ENCODE assay signal across 2 cellular contexts in the genomic region with DNA sequence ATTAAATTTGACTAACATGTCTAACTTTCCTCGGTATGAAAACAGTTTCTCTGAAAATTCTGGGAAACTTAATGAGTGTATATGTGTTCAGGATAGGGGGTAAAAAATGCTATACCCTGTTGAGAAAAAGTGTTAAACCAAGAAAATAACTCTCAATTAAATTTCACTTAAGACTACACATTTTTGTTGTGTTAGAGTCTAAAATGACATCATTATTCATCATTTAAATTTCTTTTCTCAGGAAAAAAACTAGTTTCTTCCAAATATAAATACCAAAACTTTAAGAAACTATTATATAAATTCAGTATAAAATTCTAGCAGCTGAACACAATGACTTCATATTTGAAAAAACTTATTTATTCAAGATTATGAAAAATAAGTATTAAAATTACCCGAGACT.
TF ChIP-seq lines count a peak whose summit lies in the region.

No MANE protein-coding gene starts in this region.

TF ChIP-seq in SK-N-SH, 30 proteins besides CTCF, POLR2A, EP300 and RAD21 (continued from another document):
- TF ChIP-seq, protein P1, sequence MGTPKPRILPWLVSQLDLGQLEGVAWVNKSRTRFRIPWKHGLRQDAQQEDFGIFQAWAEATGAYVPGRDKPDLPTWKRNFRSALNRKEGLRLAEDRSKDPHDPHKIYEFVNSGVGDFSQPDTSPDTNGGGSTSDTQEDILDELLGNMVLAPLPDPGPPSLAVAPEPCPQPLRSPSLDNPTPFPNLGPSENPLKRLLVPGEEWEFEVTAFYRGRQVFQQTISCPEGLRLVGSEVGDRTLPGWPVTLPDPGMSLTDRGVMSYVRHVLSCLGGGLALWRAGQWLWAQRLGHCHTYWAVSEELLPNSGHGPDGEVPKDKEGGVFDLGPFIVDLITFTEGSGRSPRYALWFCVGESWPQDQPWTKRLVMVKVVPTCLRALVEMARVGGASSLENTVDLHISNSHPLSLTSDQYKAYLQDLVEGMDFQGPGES (IDR thresholded peaks at IDR 0.05; ENCODE audit: low read depth, low read length) = no peak
- TF ChIP-seq CHD2 (IDR thresholded peaks at IDR 0.05; ENCODE audit: low read length, partially characterized antibody) (no peak), RCOR1 (IDR thresholded peaks at IDR 0.05; ENCODE audit: low read length) (no peak), POLR2AphosphoS5 (IDR thresholded peaks at IDR 0.05; ENCODE audit: low read depth, low read length) (no peak)

TF ChIP-seq in SK-N-SH treated with all-trans-retinoic acid at 6 μM for 48 hours, 23 proteins besides CTCF, POLR2A, EP300 and RAD21 (continued from another document):
- TF ChIP-seq, protein P2, sequence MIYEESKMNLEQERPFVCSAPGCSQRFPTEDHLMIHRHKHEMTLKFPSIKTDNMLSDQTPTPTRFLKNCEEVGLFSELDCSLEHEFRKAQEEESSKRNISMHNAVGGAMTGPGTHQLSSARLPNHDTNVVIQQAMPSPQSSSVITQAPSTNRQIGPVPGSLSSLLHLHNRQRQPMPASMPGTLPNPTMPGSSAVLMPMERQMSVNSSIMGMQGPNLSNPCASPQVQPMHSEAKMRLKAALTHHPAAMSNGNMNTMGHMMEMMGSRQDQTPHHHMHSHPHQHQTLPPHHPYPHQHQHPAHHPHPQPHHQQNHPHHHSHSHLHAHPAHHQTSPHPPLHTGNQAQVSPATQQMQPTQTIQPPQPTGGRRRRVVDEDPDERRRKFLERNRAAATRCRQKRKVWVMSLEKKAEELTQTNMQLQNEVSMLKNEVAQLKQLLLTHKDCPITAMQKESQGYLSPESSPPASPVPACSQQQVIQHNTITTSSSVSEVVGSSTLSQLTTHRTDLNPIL (CRISPR knock-in tag; IDR thresholded peaks at IDR 0.05; ENCODE audit: low read depth) = no peak
- TF ChIP-seq RARB (CRISPR knock-in tag; IDR thresholded peaks at IDR 0.05) (no peak), CSDC2 (CRISPR knock-in tag; IDR thresholded peaks at IDR 0.05) (no peak), TOX (CRISPR knock-in tag; IDR thresholded peaks at IDR 0.05; ENCODE audit: borderline replicate concordance) (no peak), SNAI2 (CRISPR knock-in tag; IDR thresholded peaks at IDR 0.05) (no peak), GLIS3 (CRISPR knock-in tag; IDR thresholded peaks at IDR 0.05) (no peak), ZNF70 (CRISPR knock-in tag; IDR thresholded peaks at IDR 0.05) (no peak), ARNTL (CRISPR knock-in tag; IDR thresholded peaks at IDR 0.05; ENCODE audit: borderline replicate concordance, low read depth) (no peak)
- TF ChIP-seq, protein P3, sequence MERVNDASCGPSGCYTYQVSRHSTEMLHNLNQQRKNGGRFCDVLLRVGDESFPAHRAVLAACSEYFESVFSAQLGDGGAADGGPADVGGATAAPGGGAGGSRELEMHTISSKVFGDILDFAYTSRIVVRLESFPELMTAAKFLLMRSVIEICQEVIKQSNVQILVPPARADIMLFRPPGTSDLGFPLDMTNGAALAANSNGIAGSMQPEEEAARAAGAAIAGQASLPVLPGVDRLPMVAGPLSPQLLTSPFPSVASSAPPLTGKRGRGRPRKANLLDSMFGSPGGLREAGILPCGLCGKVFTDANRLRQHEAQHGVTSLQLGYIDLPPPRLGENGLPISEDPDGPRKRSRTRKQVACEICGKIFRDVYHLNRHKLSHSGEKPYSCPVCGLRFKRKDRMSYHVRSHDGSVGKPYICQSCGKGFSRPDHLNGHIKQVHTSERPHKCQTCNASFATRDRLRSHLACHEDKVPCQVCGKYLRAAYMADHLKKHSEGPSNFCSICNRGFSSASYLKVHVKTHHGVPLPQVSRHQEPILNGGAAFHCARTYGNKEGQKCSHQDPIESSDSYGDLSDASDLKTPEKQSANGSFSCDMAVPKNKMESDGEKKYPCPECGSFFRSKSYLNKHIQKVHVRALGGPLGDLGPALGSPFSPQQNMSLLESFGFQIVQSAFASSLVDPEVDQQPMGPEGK (CRISPR knock-in tag; IDR thresholded peaks at IDR 0.05; ENCODE audit: borderline replicate concordance) = no peak
TF ChIP-seq in SK-N-SH treated with all-trans-retinoic acid at 6 μM for 48 hours: peak in this region for 0.
